Comparison of ENCODE assay signal across 2 cellular contexts in the genomic region with DNA sequence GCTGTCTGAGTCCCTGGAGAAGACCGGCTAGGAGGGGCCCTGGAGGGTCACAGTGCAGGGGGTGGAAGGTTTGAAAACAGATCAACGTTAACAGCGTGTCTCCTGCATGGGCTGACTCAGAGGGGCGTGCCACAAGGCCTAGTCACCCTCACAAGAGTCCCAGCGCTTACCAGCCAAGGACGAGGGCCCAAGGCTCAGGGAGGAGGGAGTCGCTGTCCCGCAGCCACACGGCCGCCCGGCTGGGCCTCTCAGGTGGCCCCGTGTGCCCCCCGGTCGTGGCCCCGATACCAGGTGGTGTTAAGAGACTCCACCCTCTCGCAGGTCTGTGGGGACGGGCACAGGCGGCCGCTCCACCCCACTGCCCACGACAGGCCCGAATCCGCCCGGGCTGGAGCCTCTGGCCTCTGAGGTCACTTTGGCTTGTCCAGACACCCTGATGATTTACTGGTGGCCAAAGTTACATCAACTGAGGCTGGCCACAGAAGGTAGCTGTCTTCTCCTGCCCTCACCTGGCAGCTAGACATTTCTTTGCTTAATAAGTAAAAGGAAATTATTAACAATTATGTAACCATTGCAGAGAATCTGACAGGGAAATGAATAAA.
A peak's percentile ranks its signal among the peaks of the same experiment; 100 is the strongest.
TF ChIP-seq lines count a peak whose summit lies in the region.

No MANE protein-coding gene starts in this region.

TF ChIP-seq in IMR-90, 13 proteins besides CTCF, POLR2A, EP300 and RAD21:
- TF ChIP-seq BHLHE40 (IDR thresholded peaks at IDR 0.05; ENCODE audit: low read depth, low read length) (peak; percentile 18; the same call in 1 of the 2 replicates), MXI1 (IDR thresholded peaks at IDR 0.05; ENCODE audit: borderline replicate concordance, low read depth, low read length) (0 out of 2 replicates have a peak, but pooled peaks have one; percentile 39)
- TF ChIP-seq, protein P1, sequence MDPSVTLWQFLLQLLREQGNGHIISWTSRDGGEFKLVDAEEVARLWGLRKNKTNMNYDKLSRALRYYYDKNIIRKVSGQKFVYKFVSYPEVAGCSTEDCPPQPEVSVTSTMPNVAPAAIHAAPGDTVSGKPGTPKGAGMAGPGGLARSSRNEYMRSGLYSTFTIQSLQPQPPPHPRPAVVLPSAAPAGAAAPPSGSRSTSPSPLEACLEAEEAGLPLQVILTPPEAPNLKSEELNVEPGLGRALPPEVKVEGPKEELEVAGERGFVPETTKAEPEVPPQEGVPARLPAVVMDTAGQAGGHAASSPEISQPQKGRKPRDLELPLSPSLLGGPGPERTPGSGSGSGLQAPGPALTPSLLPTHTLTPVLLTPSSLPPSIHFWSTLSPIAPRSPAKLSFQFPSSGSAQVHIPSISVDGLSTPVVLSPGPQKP (IDR thresholded peaks at IDR 0.05; ENCODE audit: borderline replicate concordance, low read depth, low read length): no peak

TF ChIP-seq in H1, 55 proteins besides CTCF, POLR2A, EP300 and RAD21:
- TF ChIP-seq, protein P2, sequence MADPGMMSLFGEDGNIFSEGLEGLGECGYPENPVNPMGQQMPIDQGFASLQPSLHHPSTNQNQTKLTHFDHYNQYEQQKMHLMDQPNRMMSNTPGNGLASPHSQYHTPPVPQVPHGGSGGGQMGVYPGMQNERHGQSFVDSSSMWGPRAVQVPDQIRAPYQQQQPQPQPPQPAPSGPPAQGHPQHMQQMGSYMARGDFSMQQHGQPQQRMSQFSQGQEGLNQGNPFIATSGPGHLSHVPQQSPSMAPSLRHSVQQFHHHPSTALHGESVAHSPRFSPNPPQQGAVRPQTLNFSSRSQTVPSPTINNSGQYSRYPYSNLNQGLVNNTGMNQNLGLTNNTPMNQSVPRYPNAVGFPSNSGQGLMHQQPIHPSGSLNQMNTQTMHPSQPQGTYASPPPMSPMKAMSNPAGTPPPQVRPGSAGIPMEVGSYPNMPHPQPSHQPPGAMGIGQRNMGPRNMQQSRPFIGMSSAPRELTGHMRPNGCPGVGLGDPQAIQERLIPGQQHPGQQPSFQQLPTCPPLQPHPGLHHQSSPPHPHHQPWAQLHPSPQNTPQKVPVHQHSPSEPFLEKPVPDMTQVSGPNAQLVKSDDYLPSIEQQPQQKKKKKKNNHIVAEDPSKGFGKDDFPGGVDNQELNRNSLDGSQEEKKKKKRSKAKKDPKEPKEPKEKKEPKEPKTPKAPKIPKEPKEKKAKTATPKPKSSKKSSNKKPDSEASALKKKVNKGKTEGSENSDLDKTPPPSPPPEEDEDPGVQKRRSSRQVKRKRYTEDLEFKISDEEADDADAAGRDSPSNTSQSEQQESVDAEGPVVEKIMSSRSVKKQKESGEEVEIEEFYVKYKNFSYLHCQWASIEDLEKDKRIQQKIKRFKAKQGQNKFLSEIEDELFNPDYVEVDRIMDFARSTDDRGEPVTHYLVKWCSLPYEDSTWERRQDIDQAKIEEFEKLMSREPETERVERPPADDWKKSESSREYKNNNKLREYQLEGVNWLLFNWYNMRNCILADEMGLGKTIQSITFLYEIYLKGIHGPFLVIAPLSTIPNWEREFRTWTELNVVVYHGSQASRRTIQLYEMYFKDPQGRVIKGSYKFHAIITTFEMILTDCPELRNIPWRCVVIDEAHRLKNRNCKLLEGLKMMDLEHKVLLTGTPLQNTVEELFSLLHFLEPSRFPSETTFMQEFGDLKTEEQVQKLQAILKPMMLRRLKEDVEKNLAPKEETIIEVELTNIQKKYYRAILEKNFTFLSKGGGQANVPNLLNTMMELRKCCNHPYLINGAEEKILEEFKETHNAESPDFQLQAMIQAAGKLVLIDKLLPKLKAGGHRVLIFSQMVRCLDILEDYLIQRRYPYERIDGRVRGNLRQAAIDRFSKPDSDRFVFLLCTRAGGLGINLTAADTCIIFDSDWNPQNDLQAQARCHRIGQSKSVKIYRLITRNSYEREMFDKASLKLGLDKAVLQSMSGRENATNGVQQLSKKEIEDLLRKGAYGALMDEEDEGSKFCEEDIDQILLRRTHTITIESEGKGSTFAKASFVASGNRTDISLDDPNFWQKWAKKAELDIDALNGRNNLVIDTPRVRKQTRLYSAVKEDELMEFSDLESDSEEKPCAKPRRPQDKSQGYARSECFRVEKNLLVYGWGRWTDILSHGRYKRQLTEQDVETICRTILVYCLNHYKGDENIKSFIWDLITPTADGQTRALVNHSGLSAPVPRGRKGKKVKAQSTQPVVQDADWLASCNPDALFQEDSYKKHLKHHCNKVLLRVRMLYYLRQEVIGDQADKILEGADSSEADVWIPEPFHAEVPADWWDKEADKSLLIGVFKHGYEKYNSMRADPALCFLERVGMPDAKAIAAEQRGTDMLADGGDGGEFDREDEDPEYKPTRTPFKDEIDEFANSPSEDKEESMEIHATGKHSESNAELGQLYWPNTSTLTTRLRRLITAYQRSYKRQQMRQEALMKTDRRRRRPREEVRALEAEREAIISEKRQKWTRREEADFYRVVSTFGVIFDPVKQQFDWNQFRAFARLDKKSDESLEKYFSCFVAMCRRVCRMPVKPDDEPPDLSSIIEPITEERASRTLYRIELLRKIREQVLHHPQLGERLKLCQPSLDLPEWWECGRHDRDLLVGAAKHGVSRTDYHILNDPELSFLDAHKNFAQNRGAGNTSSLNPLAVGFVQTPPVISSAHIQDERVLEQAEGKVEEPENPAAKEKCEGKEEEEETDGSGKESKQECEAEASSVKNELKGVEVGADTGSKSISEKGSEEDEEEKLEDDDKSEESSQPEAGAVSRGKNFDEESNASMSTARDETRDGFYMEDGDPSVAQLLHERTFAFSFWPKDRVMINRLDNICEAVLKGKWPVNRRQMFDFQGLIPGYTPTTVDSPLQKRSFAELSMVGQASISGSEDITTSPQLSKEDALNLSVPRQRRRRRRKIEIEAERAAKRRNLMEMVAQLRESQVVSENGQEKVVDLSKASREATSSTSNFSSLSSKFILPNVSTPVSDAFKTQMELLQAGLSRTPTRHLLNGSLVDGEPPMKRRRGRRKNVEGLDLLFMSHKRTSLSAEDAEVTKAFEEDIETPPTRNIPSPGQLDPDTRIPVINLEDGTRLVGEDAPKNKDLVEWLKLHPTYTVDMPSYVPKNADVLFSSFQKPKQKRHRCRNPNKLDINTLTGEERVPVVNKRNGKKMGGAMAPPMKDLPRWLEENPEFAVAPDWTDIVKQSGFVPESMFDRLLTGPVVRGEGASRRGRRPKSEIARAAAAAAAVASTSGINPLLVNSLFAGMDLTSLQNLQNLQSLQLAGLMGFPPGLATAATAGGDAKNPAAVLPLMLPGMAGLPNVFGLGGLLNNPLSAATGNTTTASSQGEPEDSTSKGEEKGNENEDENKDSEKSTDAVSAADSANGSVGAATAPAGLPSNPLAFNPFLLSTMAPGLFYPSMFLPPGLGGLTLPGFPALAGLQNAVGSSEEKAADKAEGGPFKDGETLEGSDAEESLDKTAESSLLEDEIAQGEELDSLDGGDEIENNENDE (IDR thresholded peaks at IDR 0.05; ENCODE audit: insufficient replicate concordance, low read length): no peak
- TF ChIP-seq HDAC6 (IDR thresholded peaks at IDR 0.05; ENCODE audit: low read depth, low read length) (no peak), KDM1A (IDR thresholded peaks at IDR 0.05; ENCODE audit: borderline replicate concordance, low read length) (no peak), TAF1 (IDR thresholded peaks at IDR 0.05; ENCODE audit: low read depth, low read length) (no peak), ASH2L (IDR thresholded peaks at IDR 0.05; ENCODE audit: low read length) (no peak), NRF1 (IDR thresholded peaks at IDR 0.05; ENCODE audit: low read depth, low read length) (no peak), SP2 (IDR thresholded peaks at IDR 0.05; ENCODE audit: low read length) (no peak), CBX5 (IDR thresholded peaks at IDR 0.05; ENCODE audit: low read depth, low read length) (no peak), POLR2AphosphoS5 (IDR thresholded peaks at IDR 0.05; ENCODE audit: low read depth, low read length) (no peak), CBX8 (IDR thresholded peaks at IDR 0.05; ENCODE audit: borderline replicate concordance, low read depth, low read length) (no peak), POU5F1 (IDR thresholded peaks at IDR 0.05; ENCODE audit: low read depth, low read length) (no peak), SIX5 (IDR thresholded peaks at IDR 0.05; ENCODE audit: low read depth, low read length) (no peak), CTBP2 (IDR thresholded peaks at IDR 0.05; ENCODE audit: borderline replicate concordance, insufficient read depth, insufficient read length, low read length) (no peak), SAP30 (IDR thresholded peaks at IDR 0.05; ENCODE audit: insufficient read depth, insufficient replicate concordance, low read length) (no peak), FOSL1 (IDR thresholded peaks at IDR 0.05; ENCODE audit: insufficient read depth, low read depth, low read length) (no peak), RBBP5 (IDR thresholded peaks at IDR 0.05; ENCODE audit: borderline replicate concordance, low read depth, low read length) (no peak), CHD1 (IDR thresholded peaks at IDR 0.05; ENCODE audit: low read depth, low read length) (no peak), GABPA (IDR thresholded peaks at IDR 0.05; ENCODE audit: borderline replicate concordance, insufficient read depth, low read length) (no peak)
- TF ChIP-seq, protein P3, sequence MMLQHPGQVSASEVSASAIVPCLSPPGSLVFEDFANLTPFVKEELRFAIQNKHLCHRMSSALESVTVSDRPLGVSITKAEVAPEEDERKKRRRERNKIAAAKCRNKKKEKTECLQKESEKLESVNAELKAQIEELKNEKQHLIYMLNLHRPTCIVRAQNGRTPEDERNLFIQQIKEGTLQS (IDR thresholded peaks at IDR 0.05; ENCODE audit: insufficient read depth, low read depth, low read length): no peak
- TF ChIP-seq, protein P4, sequence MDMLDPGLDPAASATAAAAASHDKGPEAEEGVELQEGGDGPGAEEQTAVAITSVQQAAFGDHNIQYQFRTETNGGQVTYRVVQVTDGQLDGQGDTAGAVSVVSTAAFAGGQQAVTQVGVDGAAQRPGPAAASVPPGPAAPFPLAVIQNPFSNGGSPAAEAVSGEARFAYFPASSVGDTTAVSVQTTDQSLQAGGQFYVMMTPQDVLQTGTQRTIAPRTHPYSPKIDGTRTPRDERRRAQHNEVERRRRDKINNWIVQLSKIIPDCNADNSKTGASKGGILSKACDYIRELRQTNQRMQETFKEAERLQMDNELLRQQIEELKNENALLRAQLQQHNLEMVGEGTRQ (IDR thresholded peaks at IDR 0.05; ENCODE audit: low read length): no peak
